ENCODE assay signal across 29 cellular contexts in the genomic region with DNA sequence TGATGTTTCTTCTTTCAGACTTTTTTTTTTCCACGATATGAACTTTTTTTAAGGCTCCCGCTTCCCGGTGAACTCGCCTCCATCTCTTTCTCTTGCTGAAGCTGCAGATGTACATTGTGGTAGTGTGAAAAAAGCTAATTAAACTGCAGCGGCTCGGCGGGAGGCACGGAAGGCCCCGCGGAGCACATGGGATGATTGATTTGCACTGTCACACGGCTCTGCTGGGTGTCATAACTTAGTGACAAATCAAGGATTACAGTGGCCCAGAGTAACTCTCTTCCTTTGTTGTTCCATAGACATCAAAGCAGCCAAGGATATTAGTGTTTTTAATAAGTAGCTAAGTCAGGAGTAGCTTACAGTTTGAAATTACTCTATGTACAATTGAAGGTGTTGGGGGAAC.
DNase-seq lines count a peak whose midpoint lies in the region; ATAC-seq and TF ChIP-seq lines count a peak whose summit lies in the region.
"Had no signal": no experiment of that assay in that cellular context is flagged by ENCODE, and none has a peak within 500 bp of the region (broad histone marks: within the 10 kb centered on the region; RNA-seq: fewer than 3 reads in every experiment).

No MANE protein-coding gene starts in this region.

- no peaks in the 10 kb centered on the region for H3K79me2 ChIP-seq in H9 (ENCODE audit: insufficient read depth, low read length)

- H2BK120ac ChIP-seq in H9 (ENCODE audit: low read depth, low read length, poor library complexity, severe bottlenecking), result no peak overlapping the region

- H3K4me1 ChIP-seq in H9 (ENCODE audit: insufficient read depth, low read length), result no peaks in the 10 kb centered on the region
- H3K4me1 ChIP-seq: prostate gland, sigmoid colon, tibial nerve had no signal

- H3K4ac ChIP-seq in H9 (ENCODE audit: low read depth, low read length), result no peak overlapping the region

- no peak overlapping the region for H3K27ac ChIP-seq in H9 (ENCODE audit: insufficient read length, low read depth, low read length)
- H3K27ac ChIP-seq: gastrocnemius medialis, prostate gland, RWPE1, sigmoid colon, tibial nerve, WERI-Rb-1 had no signal

- no peaks in the 10 kb centered on the region for H3K9me3 ChIP-seq in H9 (ENCODE audit: control insufficient read depth, low read depth, low read length)
- H3K9me3 ChIP-seq: gastrocnemius medialis, prostate gland, sigmoid colon had no signal

- no peak overlapping the region for H2AFZ ChIP-seq in H9 (ENCODE audit: low read length)

- H2BK12ac ChIP-seq in H9 (ENCODE audit: insufficient read length, low read depth, low read length), result no peak overlapping the region

- peaks cover 4% of the 10 kb centered on the region for H3K9me3 Mint-ChIP-seq in stimulated activated naive CD8-positive, alpha-beta T cell treated with anti-CD3 and anti-CD28 coated beads, Interleukin-15, Interleukin-2, amounts not matched to agents 100 ng/mL and 50 ng/mL, for 24 hours
- peaks cover 0 to 4% of the 10 kb centered on the region in 2 donors for H3K9me3 Mint-ChIP-seq in stimulated activated naive CD8-positive, alpha-beta T cell treated with anti-CD3 and anti-CD28 coated beads, Interleukin-15, amount 100 ng/mL, for 72 hours
- H3K9me3 Mint-ChIP-seq in mesothelial cell of epicardium, result peaks cover 17% of the 10 kb centered on the region
- H3K9me3 Mint-ChIP-seq in type B pancreatic cell, result peaks cover 6% of the 10 kb centered on the region
- no peaks in the 10 kb centered on the region for H3K9me3 Mint-ChIP-seq in H9
- H3K9me3 Mint-ChIP-seq: CD8-positive, alpha-beta T cell; central memory CD8-positive, alpha-beta T cell; T-cell had no signal

- H2BK20ac ChIP-seq in H9 (ENCODE audit: low read depth, low read length, poor library complexity, severe bottlenecking), result no peak overlapping the region

- peaks cover 7% of the 10 kb centered on the region for H3K36me3 Mint-ChIP-seq in stimulated activated naive CD8-positive, alpha-beta T cell treated with anti-CD3 and anti-CD28 coated beads, Interleukin-15, Interleukin-2, amounts not matched to agents 100 ng/mL and 50 ng/mL, for 24 hours (ENCODE audit: low read depth)
- peaks cover 2% of the 10 kb centered on the region for H3K36me3 Mint-ChIP-seq in mesothelial cell of epicardium
- H3K36me3 Mint-ChIP-seq in type B pancreatic cell, result peaks cover 3% of the 10 kb centered on the region
- no peaks in the 10 kb centered on the region; a peak in 1 of 7 replicates for H3K36me3 Mint-ChIP-seq in H9 (ENCODE audit: insufficient read depth in 1 of 3, low read depth in 3 of 3)
- H3K36me3 Mint-ChIP-seq: CD8-positive, alpha-beta T cell; T-cell had no signal

- peaks cover 7% of the 10 kb centered on the region for H3K27me3 Mint-ChIP-seq in stimulated activated naive CD8-positive, alpha-beta T cell treated with anti-CD3 and anti-CD28 coated beads, Interleukin-15, Interleukin-2, amounts not matched to agents 100 ng/mL and 50 ng/mL, for 24 hours
- peaks cover under 1% of the 10 kb centered on the region for H3K27me3 Mint-ChIP-seq in stimulated activated naive CD8-positive, alpha-beta T cell treated with anti-CD3 and anti-CD28 coated beads, Interleukin-15, amount 100 ng/mL, for 72 hours
- no peaks in the 10 kb centered on the region for H3K27me3 Mint-ChIP-seq in mesothelial cell of epicardium (ENCODE audit: low read depth)
- peaks cover 3% of the 10 kb centered on the region for H3K27me3 Mint-ChIP-seq in type B pancreatic cell
- H3K27me3 Mint-ChIP-seq in H9 (ENCODE audit: low read depth), result no peaks in the 10 kb centered on the region

- peaks cover 40% of the 10 kb centered on the region for H3K4me1 Mint-ChIP-seq in stimulated activated naive CD8-positive, alpha-beta T cell treated with anti-CD3 and anti-CD28 coated beads, Interleukin-15, Interleukin-2, amounts not matched to agents 100 ng/mL and 50 ng/mL, for 24 hours (ENCODE audit: low read depth)
- H3K4me1 Mint-ChIP-seq in stimulated activated naive CD8-positive, alpha-beta T cell treated with anti-CD3 and anti-CD28 coated beads, Interleukin-15, amount 100 ng/mL, for 72 hours, result peaks cover 18% of the 10 kb centered on the region
- H3K4me1 Mint-ChIP-seq in mesothelial cell of epicardium, result peaks cover 11% of the 10 kb centered on the region
- peaks cover 15% of the 10 kb centered on the region for H3K4me1 Mint-ChIP-seq in type B pancreatic cell (ENCODE audit: unreplicated experiment)
- no peaks in the 10 kb centered on the region for H3K4me1 Mint-ChIP-seq in H9
- H3K4me1 Mint-ChIP-seq: B cell; central memory CD8-positive, alpha-beta T cell had no signal

- H3K79me1 ChIP-seq in H9 (ENCODE audit: insufficient read depth, low read depth, low read length, poor library complexity, severe bottlenecking), result no peaks in the 10 kb centered on the region

- no peaks in the 10 kb centered on the region for H3K23me2 ChIP-seq in H9 (ENCODE audit: insufficient read length, low read depth, low read length, poor library complexity, severe bottlenecking)

- no peak overlapping the region for H3K4me2 ChIP-seq in H9 (ENCODE audit: insufficient read depth, insufficient read length, low read length)

- no peak overlapping the region for H3K18ac ChIP-seq in H9 (ENCODE audit: insufficient read length, low read depth, low read length)

- WGBS in H9 (ENCODE audit: extremely low coverage, insufficient read length, low lambda C conversion rate), result no CpG with 5 or more reads among the region's 11 CpGs

- no peak overlapping the region for H2BK15ac ChIP-seq in H9 (ENCODE audit: low read depth, low read length)

- H3K56ac ChIP-seq in H9 (ENCODE audit: insufficient read length, low read depth, low read length), result no peak overlapping the region

- H2BK5ac ChIP-seq in H9 (ENCODE audit: insufficient read length, low read length), result no peak overlapping the region

- H4K8ac ChIP-seq in H9 (replicated peaks; ENCODE audit: insufficient read length, low read depth, low read length), result no peak overlapping the region

- H4K5ac ChIP-seq in H9 (ENCODE audit: insufficient read length, low read depth, low read length), result no peak overlapping the region

- no peak overlapping the region for H4K91ac ChIP-seq in H9 (ENCODE audit: insufficient read length, low read depth, low read length)

- H3K4me3 Mint-ChIP-seq in stimulated activated naive CD8-positive, alpha-beta T cell treated with anti-CD3 and anti-CD28 coated beads, Interleukin-15, Interleukin-2, amounts not matched to agents 100 ng/mL and 50 ng/mL, for 24 hours, result peak overlapping the region; percentile 6
- H3K4me3 Mint-ChIP-seq in stimulated activated naive CD8-positive, alpha-beta T cell treated with anti-CD3 and anti-CD28 coated beads, Interleukin-15, amount 100 ng/mL, for 72 hours, result no peak overlapping the region
- no peak overlapping the region for H3K4me3 Mint-ChIP-seq in mesothelial cell of epicardium
- H3K4me3 Mint-ChIP-seq in type B pancreatic cell, result peak overlapping the region; percentile 44
- no peak overlapping the region for H3K4me3 Mint-ChIP-seq in H9
- H3K4me3 Mint-ChIP-seq: activated CD4-positive, alpha-beta T cell treated with anti-CD3 and anti-CD28 coated beads, Interleukin-2, amount 10 ng/mL, durations not matched to agents 24 days and 14 days; B cell; CD8-positive, alpha-beta T cell; central memory CD8-positive, alpha-beta T cell; T-cell had no signal

- H3T11ph ChIP-seq in H9 (ENCODE audit: low read length), result no peak overlapping the region

- DNase-seq in stimulated activated naive CD8-positive, alpha-beta T cell treated with anti-CD3 and anti-CD28 coated beads, Interleukin-15, amount 100 ng/mL, for 72 hours, result no peak
- DNase-seq in astrocyte of the hippocampus (ENCODE audit: low read depth, low spot score), result peak; percentile 14
- DNase-seq in mesothelial cell of epicardium (ENCODE audit: low spot score in 2 of 2, unreplicated experiment in 2 of 2), result no peak
- peak; percentile 60 for DNase-seq in type B pancreatic cell (ENCODE audit: extremely low spot score, unreplicated experiment)
- no peak for DNase-seq in COLO668 (lab: John Stamatoyannopoulos, UW; ENCODE audit: unreplicated experiment)
- DNase-seq in H9, result no peak
- DNase-seq: activated CD4-positive, alpha-beta T cell treated with anti-CD3 and anti-CD28 coated beads, Interleukin-2, amount 10 ng/mL, durations not matched to agents 24 days and 14 days; activated CD8-positive, alpha-beta memory T cell treated with anti-CD3 and anti-CD28 coated beads for 24 hours; activated gamma-delta T cell; activated T-cell treated with anti-CD3 and anti-CD28 coated beads for 4 hours; CD8-positive, alpha-beta T cell; DMS 273 treated with DMSO at 0.1 percent for 48 hours; gastrocnemius medialis; NCI-H1694 treated with DMSO at 0.1 percent for 48 hours; NCI-H510A; nucleus accumbens; OCI-M1; sigmoid colon; stimulated activated CD4-positive, alpha-beta T cell treated with anti-CD3 and anti-CD28 coated beads, Interleukin-12 subunit alpha, Interleukin-12 subunit beta, amount 100 ng/mL, for 4 hours; stimulated activated CD4-positive, alpha-beta T cell treated with anti-CD3 and anti-CD28 coated beads, Interleukin-4, amount 100 ng/mL, for 1 hour; T-cell; WERI-Rb-1 had no signal

- peak overlapping the region; percentile 56 for H3K27ac Mint-ChIP-seq in stimulated activated naive CD8-positive, alpha-beta T cell treated with anti-CD3 and anti-CD28 coated beads, Interleukin-15, Interleukin-2, amounts not matched to agents 100 ng/mL and 50 ng/mL, for 24 hours
- peak overlapping the region in 1 of 2 donors; percentile 84 for H3K27ac Mint-ChIP-seq in stimulated activated naive CD8-positive, alpha-beta T cell treated with anti-CD3 and anti-CD28 coated beads, Interleukin-15, amount 100 ng/mL, for 72 hours
- H3K27ac Mint-ChIP-seq in mesothelial cell of epicardium (peak overlapping the region; percentile 65), type B pancreatic cell (peak overlapping the region; percentile 39), H9 (no peak overlapping the region)
- H3K27ac Mint-ChIP-seq: activated CD4-positive, alpha-beta T cell treated with anti-CD3 and anti-CD28 coated beads, Interleukin-2, amount 10 ng/mL, durations not matched to agents 24 days and 14 days; B cell; CD8-positive, alpha-beta T cell; T-cell had no signal

- H2AK5ac ChIP-seq in H9 (ENCODE audit: insufficient read length, low read length), result no peak overlapping the region

- ATAC-seq in stimulated activated naive CD8-positive, alpha-beta T cell treated with anti-CD3 and anti-CD28 coated beads, Interleukin-15, amount 100 ng/mL, for 72 hours, result no peak
- ATAC-seq in GM19351 (IDR thresholded peaks at IDR 0.05; ENCODE audit: unreplicated experiment), result no peak
- ATAC-seq: CD8-positive, alpha-beta T cell; gastrocnemius medialis; T-cell had no signal

- no peaks in the 10 kb centered on the region for H3K27me3 ChIP-seq in H9 (ENCODE audit: insufficient read depth, low read length)
- H3K27me3 ChIP-seq: gastrocnemius medialis, sigmoid colon, tibial nerve had no signal

- H3K9ac ChIP-seq in H9 (ENCODE audit: extremely low read depth, insufficient read length, low read length), result no peak overlapping the region

- H4K20me1 ChIP-seq in H9 (ENCODE audit: control insufficient read depth, insufficient read depth, insufficient read length), result no peaks in the 10 kb centered on the region

- H3K14ac ChIP-seq in H9 (ENCODE audit: insufficient read depth, low read length), result no peak overlapping the region

- no peak for TF ChIP-seq CTCF in mesothelial cell of epicardium (IDR thresholded peaks at IDR 0.05; ENCODE audit: unreplicated experiment)
- no peak for TF ChIP-seq CTCF in type B pancreatic cell (conservative IDR thresholded peaks at IDR 0.05)
- TF ChIP-seq CTCF in H9 (conservative IDR thresholded peaks at IDR 0.05), result no peak

- no peak overlapping the region for H3K23ac ChIP-seq in H9 (ENCODE audit: insufficient read length, low read depth, low read length)

Comparison
In these comparisons a context has a peak if more than half of its experiments do, and no peak if none do; other contexts are left out.
1. H3K4me3 Mint-ChIP-seq: peak in stimulated activated naive CD8-positive, alpha-beta T cell treated with anti-CD3 and anti-CD28 coated beads, Interleukin-15, Interleukin-2, amounts not matched to agents 100 ng/mL and 50 ng/mL, for 24 hours (single experiment) and type B pancreatic cell (single experiment); none in stimulated activated naive CD8-positive, alpha-beta T cell treated with anti-CD3 and anti-CD28 coated beads, Interleukin-15, amount 100 ng/mL, for 72 hours (0 of 2), mesothelial cell of epicardium (single experiment) and H9 (0 of 2).
2. H3K27ac Mint-ChIP-seq: peak in stimulated activated naive CD8-positive, alpha-beta T cell treated with anti-CD3 and anti-CD28 coated beads, Interleukin-15, Interleukin-2, amounts not matched to agents 100 ng/mL and 50 ng/mL, for 24 hours (single experiment), mesothelial cell of epicardium (single experiment) and type B pancreatic cell (single experiment); none in H9 (0 of 3).
3. DNase-seq: peak in astrocyte of the hippocampus (single experiment) and type B pancreatic cell (single experiment); none in stimulated activated naive CD8-positive, alpha-beta T cell treated with anti-CD3 and anti-CD28 coated beads, Interleukin-15, amount 100 ng/mL, for 72 hours (0 of 2), mesothelial cell of epicardium (0 of 2), COLO668 (single experiment) and H9 (single experiment).